ENCODE assay signal across 19 cellular contexts in genomic region chr12:3101309-3102022, GRCh38. TPM values are rescaled to one million over a fixed set of nuclear protein-coding genes. Genes with fewer than 3 reads are reported as not detected.
DNase-seq lines count a peak whose midpoint lies in the region; ATAC-seq, FAIRE-seq and TF ChIP-seq lines count a peak whose summit lies in the region.
"Had no signal": no experiment of that assay in that cellular context is flagged by ENCODE, and none has a peak within 500 bp of the region (broad histone marks: within the 10 kb centered on the region; RNA-seq: fewer than 3 reads in every experiment).

No MANE protein-coding gene starts in this region.

- POLR2A ChIA-PET in HepG2 (lab: Yijun Ruan, JAX) = no interaction called here
- POLR2A ChIA-PET in HEK293T (lab: Yijun Ruan, JAX) = no interaction called here

- peaks cover 99% of the 10 kb centered on the region for H3K4me1 ChIP-seq in HepG2 (ENCODE audit: insufficient read depth, low read length)
- peaks cover 0 to 70% (median 26%) of the 10 kb centered on the region in 4 donors for H3K4me1 ChIP-seq in right lobe of liver

- 95% methylated on average over 10 of the region's 10 CpGs for WGBS in HepG2 (ENCODE audit: low lambda C conversion rate)
- 60% methylated on average over 1 of the region's 10 CpGs for WGBS in right lobe of liver (ENCODE audit: insufficient coverage, low coverage, low lambda C conversion rate, missing lambda C conversion rate)

- no peak overlapping the region for H3K4me3 ChIP-seq in HepG2 (replicated peaks in 1 of 3; ENCODE audit: insufficient read depth in 1 of 3, low read depth in 2 of 3, low read length in 3 of 3)
- no peak overlapping the region for H3K4me3 ChIP-seq in right lobe of liver
- no peak overlapping the region for H3K4me3 ChIP-seq in bronchial epithelial cell (ENCODE audit: low read depth, low read length)

- no TSS peak for BruUV-seq in HepG2 (replicated peaks; lab: Mats Ljungman, UMichigan)

- no peak overlapping the region for H3K9ac ChIP-seq in HepG2 (ENCODE audit: insufficient read depth, low read depth, low read length)

- no peak for TF ChIP-seq POLR2A in HepG2 (IDR thresholded peaks at IDR 0.05; ENCODE audit: insufficient read depth in 1 of 2, low read depth in 2 of 2, low read length in 2 of 2)
- TF ChIP-seq POLR2A in right lobe of liver (IDR thresholded peaks at IDR 0.05) = no peak

- no peak for TF ChIP-seq RAD21 in HepG2 (CRISPR knock-in tag; IDR thresholded peaks at IDR 0.05)

- FAIRE-seq in HepG2 (lab: Jason Lieb, UNC) = no peak
- FAIRE-seq in bronchial epithelial cell (lab: Jason Lieb, UNC) = peak; percentile 83

- intact Hi-C loops in HepG2 (cut with micrococcal nuclease; ENCODE audit: unreplicated experiment) (no loop called here), right lobe of liver (cut with DNase I) (no loop called here)

- H3K4me2 ChIP-seq in HepG2 (ENCODE audit: low read depth, low read length) = no peak overlapping the region

- TF ChIP-seq EP300 in HepG2 (IDR thresholded peaks at IDR 0.05; ENCODE audit: low read depth in 2 of 2, low read length in 2 of 2) (no peak), HepG2 (CRISPR knock-in tag; IDR thresholded peaks at IDR 0.05; ENCODE audit: borderline replicate concordance) (no peak)

- CTCF ChIA-PET in HepG2 (lab: Yijun Ruan, JAX; ENCODE audit: low intra/inter-chr PET ratio, low total read pairs) (no interaction called here), HEK293T (lab: Yijun Ruan, JAX) (no interaction called here)

- ATAC-seq in HepG2 (no peak), right lobe of liver (no peak), HG03439 (IDR thresholded peaks at IDR 0.05; ENCODE audit: unreplicated experiment) (no peak), HG02885 (IDR thresholded peaks at IDR 0.05; ENCODE audit: poor library complexity, unreplicated experiment) (no peak)
- ATAC-seq: activated CD4-positive, CD25-positive, alpha-beta regulatory T cell treated with anti-CD3 and anti-CD28 coated beads, Interleukin-2, amount 50 U/mL, for 24 hours; stimulated activated naive B cell treated with anti-CD40 and anti-IgM and Interleukin-4, amounts not matched to agents 10 μg/mL and 1 μg/mL and 100 μg/mL, for 72 hours; T-helper 17 cell had no signal

- H3K27me3 ChIP-seq in HepG2 (ENCODE audit: control insufficient read depth in 1 of 2, insufficient read depth in 2 of 2, low read length in 2 of 2) (no peaks in the 10 kb centered on the region), right lobe of liver (no peaks in the 10 kb centered on the region), bronchial epithelial cell (ENCODE audit: control insufficient read depth, insufficient read depth, low read length) (no peaks in the 10 kb centered on the region)

- H3K9me3 ChIP-seq in HepG2 (ENCODE audit: low read length) (no peaks in the 10 kb centered on the region), right lobe of liver (no peaks in the 10 kb centered on the region)

- in situ Hi-C loops in HepG2 (cut with HindIII; ENCODE audit: extremely low pct_ligation_motif_present, low pct_unique_long_range_greater_than_20kb) = no loop called here
- in situ Hi-C loops in KBM-7 (cut with MboI; ENCODE audit: low pct_unique_long_range_greater_than_20kb, low sequenced_read_pairs) = no loop called here

- no peak overlapping the region for H2AFZ ChIP-seq in HepG2 (ENCODE audit: low read length)

- peaks cover 43% of the 10 kb centered on the region for H3K79me2 ChIP-seq in HepG2 (ENCODE audit: insufficient read depth, low read length)

- H3K36me3 ChIP-seq in HepG2 (replicated peaks in 1 of 2; ENCODE audit: control insufficient read depth in 1 of 2, insufficient read depth in 2 of 2, low read length in 2 of 2) (no peaks in the 10 kb centered on the region; a peak in 2 of 5 replicates), right lobe of liver (no peaks in the 10 kb centered on the region), bronchial epithelial cell (ENCODE audit: control insufficient read depth, insufficient read depth, low read length) (no peaks in the 10 kb centered on the region)

- H3K27ac ChIP-seq in HepG2 (ENCODE audit: extremely low read length, insufficient read depth, low read length) (no peak overlapping the region), right lobe of liver (peak overlapping the region in 1 of 3 donors; percentile 2)

- TF ChIP-seq CTCF in HepG2 (CRISPR knock-in tag; IDR thresholded peaks at IDR 0.05) (no peak), right lobe of liver (IDR thresholded peaks at IDR 0.05) (no peak), bronchial epithelial cell (IDR thresholded peaks at IDR 0.05; ENCODE audit: insufficient read depth, low read length, severe bottlenecking) (no peak)

- DNase-seq in HepG2 (ENCODE audit: low spot score) = no peak
- DNase-seq in right lobe of liver = no peak
- DNase-seq in bronchial epithelial cell (ENCODE audit: low read depth) = peak; percentile 64
- DNase-seq in kidney glomerular epithelial cell (lab: John Stamatoyannopoulos, UW) = peak; percentile 18
- DNase-seq in HEK293T (ENCODE audit: extremely low spot score) = no peak
- DNase-seq in KBM-7 = no peak
- DNase-seq: ACHN; activated gamma-delta T cell treated with Interleukin-2 at 50 U/mL for 16 hours; CD8-positive, alpha-beta memory T cell; Kasumi-1; NCI-H1417 treated with DMSO at 0.1 percent for 48 hours; NK-92 treated with Interleukin-12 subunit alpha and Interleukin-12 subunit beta, amount 100 ng/mL, for 24 hours; SHP77; stimulated activated CD4-positive, alpha-beta T cell treated with anti-CD3 and anti-CD28 coated beads, Interleukin-12 subunit alpha, Interleukin-12 subunit beta, amount 100 ng/mL, for 4 hours; stimulated activated naive B cell treated with anti-CD40 and anti-IgM and Interleukin-4, amounts not matched to agents 10 μg/mL and 1 μg/mL and 100 μg/mL, for 72 hours; T-helper 17 cell had no signal

- no peaks in the 10 kb centered on the region for H4K20me1 ChIP-seq in HepG2 (ENCODE audit: insufficient read depth, low read length)

TF ChIP-seq in HepG2, 621 proteins besides CTCF, POLR2A, EP300 and RAD21 (continues in another document):
- no peak for TF ChIP-seq ZNF75D (CRISPR knock-in tag; IDR thresholded peaks at IDR 0.05; ENCODE audit: borderline replicate concordance)
- no peak for TF ChIP-seq SAFB2 (CRISPR knock-in tag; IDR thresholded peaks at IDR 0.05; ENCODE audit: borderline replicate concordance, low read depth)

TF ChIP-seq in HEK293T, 16 proteins besides CTCF, POLR2A, EP300 and RAD21:
- TF ChIP-seq BHLHE40 (IDR thresholded peaks at IDR 0.05; ENCODE audit: borderline replicate concordance) = no peak
- no peak for TF ChIP-seq PKNOX1 (IDR thresholded peaks at IDR 0.05)
- no peak for TF ChIP-seq ARNT (IDR thresholded peaks at IDR 0.05)
- TF ChIP-seq SUZ12 (IDR thresholded peaks at IDR 0.05) = no peak
- TF ChIP-seq L3MBTL2 (conservative IDR thresholded peaks at IDR 0.05) = no peak
- no peak for TF ChIP-seq ELF4 (IDR thresholded peaks at IDR 0.05)
- no peak for TF ChIP-seq ZNF384 (IDR thresholded peaks at IDR 0.05)
- no peak for TF ChIP-seq LEF1 (IDR thresholded peaks at IDR 0.05; ENCODE audit: borderline replicate concordance)
- TF ChIP-seq SP1 (IDR thresholded peaks at IDR 0.05) = no peak
- no peak for TF ChIP-seq CTBP1 (IDR thresholded peaks at IDR 0.05; ENCODE audit: borderline replicate concordance)
- no peak for TF ChIP-seq HDGF (IDR thresholded peaks at IDR 0.05; ENCODE audit: borderline replicate concordance)
- no peak for TF ChIP-seq TARDBP (IDR thresholded peaks at IDR 0.05)
- no peak for TF ChIP-seq FOXM1 (IDR thresholded peaks at IDR 0.05; ENCODE audit: borderline replicate concordance)
- no peak for TF ChIP-seq NFRKB (IDR thresholded peaks at IDR 0.05)
- no peak for TF ChIP-seq FOXA1 (IDR thresholded peaks at IDR 0.05)
TF ChIP-seq in HEK293T: peak in this region for 0.

RNA-seq across cellular contexts. Expression of gene TSPAN9, which starts 24.3 kb away (rescaled TPM):
- total RNA-seq in HepG2 (2016; rRNA removed; fragmentation: Illumina TruSeq; extraction: Trizol) = 11.6 and 18.1 TPM in 2 replicates
- total RNA-seq in HepG2 (2016; cell fraction: cytosol; rRNA removed; fragmentation: Illumina TruSeq; extraction: Trizol; ENCODE audit: low read depth) = 2.5 and 3.1 TPM in 2 replicates
- total RNA-seq in HepG2 (2016; cell fraction: insoluble cytoplasmic fraction; rRNA removed; fragmentation: Illumina TruSeq; extraction: Trizol) = 9.6 and 21.5 TPM in 2 replicates
- total RNA-seq in HepG2 (2016; cell fraction: membrane; rRNA removed; fragmentation: Illumina TruSeq; extraction: Trizol) = 4.4 and 4.6 TPM in 2 replicates
- total RNA-seq in HepG2 (2016; cell fraction: nucleus; rRNA removed; fragmentation: Illumina TruSeq; extraction: Trizol) = 16.9 and 19.5 TPM in 2 replicates
- polyA plus RNA-seq in HepG2 (2011; rRNA removed) = 42.3 and 58.2 TPM in 2 replicates
- 38.6 and 41.6 TPM in 2 replicates for polyA plus RNA-seq in HepG2 (2011; cell fraction: cytosol; rRNA removed)
- polyA plus RNA-seq in HepG2 (2011; cell fraction: nucleus; rRNA removed) = 55.3 and 55.7 TPM in 2 replicates
- polyA plus RNA-seq in HepG2 (2012) = 27.2 and 58.7 TPM in 2 replicates
- 2.2 and 3.0 TPM in 2 replicates for polyA plus RNA-seq in HepG2 (2016; cell fraction: cytosol; fragmentation: Illumina TruSeq; extraction: Trizol; ENCODE audit: low read depth)
- polyA plus RNA-seq in HepG2 (2016; cell fraction: insoluble cytoplasmic fraction; fragmentation: Illumina TruSeq; extraction: Trizol; ENCODE audit: low read depth) = 9.6 and 13.8 TPM in 2 replicates
- polyA plus RNA-seq in HepG2 (2016; cell fraction: membrane; fragmentation: Illumina TruSeq; extraction: Trizol; ENCODE audit: low read depth) = 4.1 TPM in 2 replicates
- 31.0 and 34.1 TPM in 2 replicates for polyA plus RNA-seq in HepG2 (2016; cell fraction: nucleus; fragmentation: Illumina TruSeq; extraction: Trizol; ENCODE audit: insufficient read depth, low read depth)
- polyA minus RNA-seq in HepG2 (2011; rRNA and poly(A)+ RNA removed; ENCODE audit: low replicate concordance) = 9.4 and 96.3 TPM in 2 replicates
- polyA minus RNA-seq in HepG2 (2011; cell fraction: cytosol; rRNA and poly(A)+ RNA removed) = 25.1 and 32.3 TPM in 2 replicates
- 27.2 and 29.7 TPM in 2 replicates for polyA minus RNA-seq in HepG2 (2011; cell fraction: nucleus; rRNA and poly(A)+ RNA removed)
- total RNA-seq in right lobe of liver = 10 to 100 TPM; 23.7 to 53.2 (median 39.8) TPM
- 5.0 and 9.0 TPM in 2 replicates for total RNA-seq in bronchial epithelial cell
- polyA plus RNA-seq: CD8-positive, alpha-beta memory T cell had no signal

Comparison
In these comparisons a context has a peak if more than half of its experiments do, and no peak if none do; other contexts are left out.
1. DNase-seq: peak in bronchial epithelial cell (single experiment) and kidney glomerular epithelial cell (single experiment); none in HepG2 (single experiment), right lobe of liver (0 of 3), HEK293T (single experiment) and KBM-7 (single experiment).